ENCODE assay signal across 7 cellular contexts in genomic region chr7:67042781-67043620, GRCh38. TPM values are rescaled to one million over a fixed set of nuclear protein-coding genes. Genes with fewer than 3 reads are reported as not detected.
A peak's percentile ranks its signal among the peaks of the same experiment; 100 is the strongest.
DNase-seq lines count a peak whose midpoint lies in the region; ATAC-seq and TF ChIP-seq lines count a peak whose summit lies in the region.
"Not testable (repeated sequence)": the region's sequence is repeated elsewhere in the genome, so short reads cannot be mapped to it uniquely, and the experiment has no call there.

No MANE protein-coding gene starts in this region.

- H3K9me2 ChIP-seq in SK-N-SH = not testable (repeated sequence)

- H3K4me1 ChIP-seq in SK-N-SH (ENCODE audit: control insufficient read depth in 1 of 2, insufficient read depth in 2 of 2, low read depth in 1 of 2, low read length in 1 of 2) = not testable (repeated sequence)
- H3K4me1 ChIP-seq in gastroesophageal sphincter (peaks cover 3 to 25% (median 4%) of the 10 kb centered on the region in 3 donors), lower lobe of right lung (peaks cover 12% of the 10 kb centered on the region)

- not testable (repeated sequence) for TF ChIP-seq CTCF in SK-N-SH (IDR thresholded peaks at IDR 0.05); gastroesophageal sphincter (IDR thresholded peaks at IDR 0.05); lower lobe of right lung (IDR thresholded peaks at IDR 0.05)

- not testable (repeated sequence) for H3K4me3 ChIP-seq in SK-N-SH (ENCODE audit: low read depth in 2 of 2, low read length in 1 of 2); gastroesophageal sphincter; lower lobe of right lung

- peak overlapping the region in 1 of 2 experiments; percentile 79 for H3K27ac ChIP-seq in SK-N-SH (ENCODE audit: low read depth in 2 of 2, low read length in 1 of 2)
- peak overlapping the region; percentile 16 to 70 (median 68) for H3K27ac ChIP-seq in gastroesophageal sphincter
- not testable (repeated sequence) for H3K27ac ChIP-seq in lower lobe of right lung

- peak in 1 of 2 experiments; percentile 21; a peak in 1 of 4 replicates for TF ChIP-seq EP300 in SK-N-SH (IDR thresholded peaks at IDR 0.05; ENCODE audit: borderline replicate concordance in 1 of 2, low read depth in 1 of 2, low read length in 1 of 2)
- TF ChIP-seq EP300 in gastroesophageal sphincter (IDR thresholded peaks at IDR 0.05) = not testable (repeated sequence)

- not testable (repeated sequence) for H3K79me2 ChIP-seq in SK-N-SH (ENCODE audit: insufficient read depth)

- POLR2A ChIA-PET in SK-N-SH (lab: Yijun Ruan, JAX) = not testable (repeated sequence)

- ATAC-seq in gastroesophageal sphincter (peak; percentile 69), lower lobe of right lung (peak; percentile 79 to 96)

- peaks cover 21% of the 10 kb centered on the region for H3F3A ChIP-seq in SK-N-SH (replicated peaks; ENCODE audit: insufficient read depth)

- H3K27me3 ChIP-seq in SK-N-SH (ENCODE audit: insufficient read depth); gastroesophageal sphincter; lower lobe of right lung (ENCODE audit: low read depth): not testable (repeated sequence)

- peak; percentile 31 for DNase-seq in DMS53 treated with DMSO at 0.1 percent for 48 hours (lab: John Stamatoyannopoulos, UW; ENCODE audit: unreplicated experiment)
- DNase-seq in NCI-H2029 (lab: John Stamatoyannopoulos, UW) = peak; percentile 75
- not testable (repeated sequence) for DNase-seq in SK-N-SH, lower lobe of right lung
- peak; percentile 86 for DNase-seq in cerebellar cortex (ENCODE audit: low spot score)
- DNase-seq in renal cortical epithelial cell (ENCODE audit: low read depth) = peak; percentile 77

- H3K9me3 ChIP-seq in SK-N-SH, gastroesophageal sphincter, lower lobe of right lung: not testable (repeated sequence)

- peak overlapping the region; percentile 24; the same call in 1 of the 2 replicates for H3K9ac ChIP-seq in SK-N-SH

- not testable (repeated sequence) for H4K20me1 ChIP-seq in SK-N-SH (ENCODE audit: insufficient read depth)

- not testable (repeated sequence) for TF ChIP-seq RAD21 in SK-N-SH (IDR thresholded peaks at IDR 0.05; ENCODE audit: low read length)

- CTCF ChIA-PET in SK-N-SH (lab: Yijun Ruan, JAX) = interaction anchor here (0.6 to 0.9 kb wide), 2 partner anchors 23 to 1217 kb away, joined by 3 read pairs; no protein-coding TSS in a partner anchor

- WGBS in SK-N-SH (ENCODE audit: low lambda C conversion rate) = 64% methylated on average over 5 of the region's 5 CpGs
- WGBS in gastroesophageal sphincter (ENCODE audit: low coverage in 1 of 2), 2 donors = 50 to 53% methylated on average over 2 to 5 of the region's 5 CpGs

- H2AFZ ChIP-seq in SK-N-SH (ENCODE audit: low read depth) = not testable (repeated sequence)

- intact Hi-C loops in lower lobe of right lung (cut with DNase I) = not testable (repeated sequence)

- peak overlapping the region; percentile 48 for H3K4me2 ChIP-seq in SK-N-SH

- not testable (repeated sequence) for H3K36me3 ChIP-seq in SK-N-SH (replicated peaks in 1 of 2; ENCODE audit: control insufficient read depth in 1 of 2, insufficient read depth in 2 of 2, low read length in 1 of 2); gastroesophageal sphincter; lower lobe of right lung

- not testable (repeated sequence) for TF ChIP-seq POLR2A in gastroesophageal sphincter (IDR thresholded peaks at IDR 0.05)

TF ChIP-seq in SK-N-SH, 30 proteins besides CTCF, POLR2A, EP300 and RAD21:
- TF ChIP-seq NFIC (IDR thresholded peaks at IDR 0.05; ENCODE audit: borderline replicate concordance) (peak; percentile 65), TCF12 (IDR thresholded peaks at IDR 0.05) (peak; percentile 84)
- TF ChIP-seq, protein P1, sequence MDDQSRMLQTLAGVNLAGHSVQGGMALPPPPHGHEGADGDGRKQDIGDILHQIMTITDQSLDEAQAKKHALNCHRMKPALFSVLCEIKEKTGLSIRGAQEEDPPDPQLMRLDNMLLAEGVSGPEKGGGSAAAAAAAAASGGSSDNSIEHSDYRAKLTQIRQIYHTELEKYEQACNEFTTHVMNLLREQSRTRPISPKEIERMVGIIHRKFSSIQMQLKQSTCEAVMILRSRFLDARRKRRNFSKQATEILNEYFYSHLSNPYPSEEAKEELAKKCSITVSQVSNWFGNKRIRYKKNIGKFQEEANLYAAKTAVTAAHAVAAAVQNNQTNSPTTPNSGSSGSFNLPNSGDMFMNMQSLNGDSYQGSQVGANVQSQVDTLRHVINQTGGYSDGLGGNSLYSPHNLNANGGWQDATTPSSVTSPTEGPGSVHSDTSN (IDR thresholded peaks at IDR 0.05) = peak; percentile 93

RNA-seq across cellular contexts. Expression of gene TYW1, which starts 46.4 kb away (rescaled TPM):
- polyA plus RNA-seq in SK-N-SH (2012; rRNA removed) = 15.0 and 20.8 TPM in 2 replicates
- 19.9 and 20.2 TPM in 2 replicates for polyA plus RNA-seq in SK-N-SH (2012; cell fraction: cytosol; rRNA removed)
- polyA plus RNA-seq in SK-N-SH (2012; cell fraction: nucleus; rRNA removed) = 13.9 and 20.2 TPM in 2 replicates
- 10 to 100 TPM; 11.7 to 30.2 (median 14.6) TPM for total RNA-seq in gastroesophageal sphincter
- total RNA-seq in lower lobe of right lung = 15.4 TPM
- total RNA-seq in renal cortical epithelial cell = 15.6 and 28.2 TPM in 2 replicates

RNA-seq across cellular contexts. Expression of gene SBDS, which starts 47.6 kb away (rescaled TPM):
- polyA plus RNA-seq in SK-N-SH (2012; rRNA removed) = 49.5 and 59.2 TPM in 2 replicates
- polyA plus RNA-seq in SK-N-SH (2012; cell fraction: cytosol; rRNA removed) = 67.7 and 89.6 TPM in 2 replicates
- 21.6 and 33.3 TPM in 2 replicates for polyA plus RNA-seq in SK-N-SH (2012; cell fraction: nucleus; rRNA removed)
- 100 to 1,000 TPM; 210 to 340 (median 304) TPM for total RNA-seq in gastroesophageal sphincter
- total RNA-seq in lower lobe of right lung = 98.9 TPM
- 117 and 130 TPM in 2 replicates for total RNA-seq in renal cortical epithelial cell
